ENCODE assay signal across 8 cellular contexts in genomic region chr3:183699238-183699947, GRCh38. TPM values are rescaled to one million over a fixed set of nuclear protein-coding genes. Genes with fewer than 3 reads are reported as not detected.
A peak's percentile ranks its signal among the peaks of the same experiment; 100 is the strongest.
DNase-seq lines count a peak whose midpoint lies in the region; ATAC-seq, FAIRE-seq and TF ChIP-seq lines count a peak whose summit lies in the region.

No MANE protein-coding gene starts in this region.

- peaks cover 52% of the 10 kb centered on the region for H3K4me1 Mint-ChIP-seq in HFFc6 (ENCODE audit: low read depth)
- H3K4me1 Mint-ChIP-seq in astrocyte (ENCODE audit: low read depth, unreplicated experiment): peaks cover 26% of the 10 kb centered on the region

- H3K36me3 Mint-ChIP-seq in HFFc6 (ENCODE audit: low read depth): peaks cover 7% of the 10 kb centered on the region
- peaks cover 6% of the 10 kb centered on the region for H3K36me3 Mint-ChIP-seq in astrocyte (ENCODE audit: low read depth, unreplicated experiment)

- H3K79me2 ChIP-seq in astrocyte (ENCODE audit: insufficient read depth, low read length): peaks cover 67% of the 10 kb centered on the region

- H3K9me3 ChIP-seq in A673 (ENCODE audit: low read depth, low read length, poor library complexity, severe bottlenecking): no peaks in the 10 kb centered on the region
- H3K9me3 ChIP-seq in astrocyte (ENCODE audit: insufficient read depth, low read depth, low read length): no peaks in the 10 kb centered on the region
- H3K9me3 ChIP-seq in lower lobe of right lung: no peaks in the 10 kb centered on the region
- H3K9me3 ChIP-seq in vagina: no peaks in the 10 kb centered on the region

- H3K4me3 Mint-ChIP-seq in HFFc6 (peak overlapping the region; percentile 89), astrocyte (ENCODE audit: unreplicated experiment) (peak overlapping the region; percentile 94)

- intact Hi-C loops in A673 (cut with micrococcal nuclease; ENCODE audit: unreplicated experiment): loop anchor here (5.0 kb wide), 1 partner anchor 62 kb away; the partner anchor contains the start of gene KLHL24
- intact Hi-C loops in lower lobe of right lung (cut with DNase I): no loop called here
- intact Hi-C loops in vagina (cut with DNase I): no loop called here

- peak overlapping the region; percentile 98 for H3K4me3 ChIP-seq in A673 (ENCODE audit: low read depth, low read length, poor library complexity, severe bottlenecking)
- H3K4me3 ChIP-seq in astrocyte (ENCODE audit: insufficient read depth, low read depth, low read length): peak overlapping the region; percentile 93
- H3K4me3 ChIP-seq in lower lobe of right lung: peak overlapping the region; percentile 99
- peak overlapping the region; percentile 64 to 98 for H3K4me3 ChIP-seq in vagina

- ATAC-seq in lower lobe of right lung (no peak), GM21786 (IDR thresholded peaks at IDR 0.05; ENCODE audit: unreplicated experiment) (no peak)

- no peak for TF ChIP-seq POLR2A in vagina (IDR thresholded peaks at IDR 0.05)

- no peak for FAIRE-seq in astrocyte (lab: Jason Lieb, UNC)

- H3K27ac Mint-ChIP-seq in HFFc6 (peak overlapping the region; percentile 66), astrocyte (ENCODE audit: unreplicated experiment) (peak overlapping the region; percentile 80)

- no peak overlapping the region for H2AFZ ChIP-seq in astrocyte (ENCODE audit: low read depth, low read length)

- CTCF ChIA-PET in A673 (lab: Charles Lee): no interaction called here

- peak overlapping the region; percentile 93 for H3K4me2 ChIP-seq in astrocyte (ENCODE audit: low read length)

- H3K27ac ChIP-seq in A673 (ENCODE audit: low read depth, low read length, poor library complexity, severe bottlenecking) (no peak overlapping the region), astrocyte (ENCODE audit: low read depth, low read length) (no peak overlapping the region), lower lobe of right lung (peak overlapping the region; percentile 94), vagina (peak overlapping the region; percentile 97)

- H3K4me1 ChIP-seq in A673 (ENCODE audit: insufficient read depth, low read length, poor library complexity, severe bottlenecking): peaks cover 3% of the 10 kb centered on the region
- H3K4me1 ChIP-seq in astrocyte (ENCODE audit: insufficient read depth, low read length): peaks cover 9% of the 10 kb centered on the region
- H3K4me1 ChIP-seq in lower lobe of right lung: peaks cover 20% of the 10 kb centered on the region
- peaks cover 30% of the 10 kb centered on the region for H3K4me1 ChIP-seq in vagina

- DNase-seq in A673 (ENCODE audit: low spot score): no peak
- DNase-seq in HFFc6: no peak
- DNase-seq in astrocyte (ENCODE audit: low read depth): no peak
- no peak for DNase-seq in lower lobe of right lung
- DNase-seq in vagina (ENCODE audit: extremely low spot score in 2 of 2): no peak
- DNase-seq in cerebellar nuclear complex (lab: John Stamatoyannopoulos, UW): no peak
- DNase-seq in DMS114 treated with DMSO at 0.1 percent for 48 hours (lab: John Stamatoyannopoulos, UW; ENCODE audit: unreplicated experiment): no peak

- no peaks in the 10 kb centered on the region for H3K9me3 Mint-ChIP-seq in HFFc6
- H3K9me3 Mint-ChIP-seq in astrocyte (ENCODE audit: unreplicated experiment): no peaks in the 10 kb centered on the region

- H4K20me1 ChIP-seq in astrocyte (ENCODE audit: insufficient read depth, low read length): peaks cover 52% of the 10 kb centered on the region

- peaks cover 3% of the 10 kb centered on the region for H3K36me3 ChIP-seq in A673 (ENCODE audit: insufficient read depth, low read length, poor library complexity, severe bottlenecking)
- peaks cover 2% of the 10 kb centered on the region for H3K36me3 ChIP-seq in astrocyte (ENCODE audit: insufficient read depth, low read length)
- peaks cover 6% of the 10 kb centered on the region for H3K36me3 ChIP-seq in lower lobe of right lung
- H3K36me3 ChIP-seq in vagina: peaks cover 0 to 4% of the 10 kb centered on the region in 2 donors

- H3K27me3 ChIP-seq in A673 (replicated peaks; ENCODE audit: insufficient read depth, low read depth, low read length, poor library complexity) (no peaks in the 10 kb centered on the region), astrocyte (ENCODE audit: insufficient read depth, low read length) (no peaks in the 10 kb centered on the region), lower lobe of right lung (ENCODE audit: low read depth) (no peaks in the 10 kb centered on the region), vagina (no peaks in the 10 kb centered on the region)

- TF ChIP-seq CTCF in A673 (conservative IDR thresholded peaks at IDR 0.05; ENCODE audit: low read depth, low read length) (no peak), HFFc6 (IDR thresholded peaks at IDR 0.05) (no peak), astrocyte (IDR thresholded peaks at IDR 0.05; ENCODE audit: insufficient read depth, low read depth, low read length) (no peak), lower lobe of right lung (IDR thresholded peaks at IDR 0.05) (no peak), vagina (IDR thresholded peaks at IDR 0.05) (no peak)

- BruUV-seq in A673 (replicated peaks; lab: Mats Ljungman, UMichigan): TSS peak; percentile 53

- POLR2A ChIA-PET in A673 (lab: Charles Lee; ENCODE audit: low non-redundant PET): no interaction called here

- peak overlapping the region; percentile 96 for H3K9ac ChIP-seq in astrocyte (ENCODE audit: low read length)

- H3K27me3 Mint-ChIP-seq in HFFc6 (ENCODE audit: insufficient read depth) (no peaks in the 10 kb centered on the region; the same call in 1 of the 2 replicates), astrocyte (ENCODE audit: low read depth, unreplicated experiment) (no peaks in the 10 kb centered on the region)

RNA-seq across cellular contexts. Expression of gene YEATS2, which starts 1.8 kb away (rescaled TPM):
- total RNA-seq in A673 (2021) (39.9 and 40.7 TPM in 2 replicates), astrocyte (39.9 and 45.3 TPM in 2 replicates), lower lobe of right lung (29.0 TPM), vagina (23.8 TPM)
- total RNA-seq in HFFc6 (2021; fragmentation: NEBNext Ultra II Directional; extraction: Animal tissue kit (Norgen Biotek cat#: 25700)): 10 to 100 TPM; 19.0 to 24.6 (median 20.7) TPM

Comparison
In these comparisons a context has a peak if more than half of its experiments do, and no peak if none do; other contexts are left out.
1. H3K27ac ChIP-seq: peak in lower lobe of right lung (single experiment) and vagina (single experiment); none in A673 (single experiment) and astrocyte (single experiment).
2. Peak in every context shown above with its lines, with median percentiles within 50 percentile points of each other: H3K4me3 ChIP-seq.